Comparison of ENCODE assay signal across 21 cellular contexts in the genomic region with DNA sequence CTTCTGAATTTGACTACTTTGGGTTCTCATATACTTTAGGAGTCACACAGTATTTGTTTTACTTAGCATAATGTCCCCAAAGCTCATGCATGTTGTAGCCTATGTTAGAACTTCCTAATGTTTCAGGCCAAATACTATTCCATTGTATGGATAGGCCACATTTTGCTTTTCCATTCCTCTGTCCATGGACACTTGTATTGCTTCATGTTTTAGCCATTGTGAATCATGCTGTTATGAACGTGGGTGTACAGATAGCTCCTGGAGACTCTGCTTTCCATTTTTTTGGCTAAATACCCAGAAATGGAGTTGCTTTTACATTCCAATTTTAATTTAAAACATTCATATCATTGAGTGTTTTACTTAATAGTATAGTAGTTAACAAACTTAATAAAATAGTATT. TPM values are rescaled to one million over a fixed set of nuclear protein-coding genes. Genes with fewer than 3 reads are reported as not detected.
"Had no signal": no experiment of that assay in that cellular context is flagged by ENCODE, and none has a peak within 500 bp of the region (broad histone marks: within the 10 kb centered on the region; RNA-seq: fewer than 3 reads in every experiment).

No MANE protein-coding gene starts in this region.

- H3K27me3 ChIP-seq: sigmoid colon, upper lobe of right lung had no signal

- ATAC-seq: activated naive CD4-positive, alpha-beta T cell treated with anti-CD3 and anti-CD28 coated beads, Interleukin-2, amount 50 U/mL, for 72 hours; esophagus mucosa; lower lobe of right lung; stimulated activated naive B cell treated with anti-CD40 and anti-IgM and Interleukin-4, amounts not matched to agents 10 μg/mL and 1 μg/mL and 100 μg/mL, for 72 hours; upper lobe of right lung had no signal

- H3K4me1 ChIP-seq: lower lobe of right lung, upper lobe of right lung had no signal

- H3K4me3 ChIP-seq: lower lobe of right lung, sigmoid colon, upper lobe of right lung had no signal

- H3K27ac ChIP-seq: lower lobe of right lung, sigmoid colon, upper lobe of right lung, WERI-Rb-1 had no signal

- H3K9me3 ChIP-seq: lower lobe of right lung, sigmoid colon, upper lobe of right lung had no signal

- DNase-seq: activated CD4-positive, alpha-beta T cell treated with anti-CD3 and anti-CD28 coated beads, Interleukin-2, amount 50 U/mL, for 48 hours; activated gamma-delta T cell treated with Interleukin-2 at 50 U/mL for 16 hours; activated T-cell treated with anti-CD3 and anti-CD28 coated beads for 4 hours; effector CD4-positive, alpha-beta T cell; foreskin melanocyte; glutamatergic neuron; hippocampal formation; lower lobe of right lung; nucleus accumbens; posterior cingulate gyrus; sigmoid colon; stimulated activated naive B cell treated with anti-CD40 and anti-IgM and Interleukin-4, amounts not matched to agents 10 μg/mL and 1 μg/mL and 100 μg/mL, for 72 hours; upper lobe of right lung; WERI-Rb-1 had no signal

RNA-seq across cellular contexts. Expression of gene HTT-AS, which starts 54.6 kb away (rescaled TPM):
- total RNA-seq: activated naive CD4-positive, alpha-beta T cell treated with anti-CD3 and anti-CD28 coated beads, Interleukin-2, amount 50 U/mL, for 72 hours; activated T-helper 1 cell treated with anti-CD3 and anti-CD28 coated beads, Interleukin-12 subunit alpha, Interleukin-12 subunit beta, Interleukin-2, Interleukin-4 antibody, amounts not matched to agents 30 ng/mL and 10 ng/mL and 1 ng/mL, durations not matched to agents 14 hours and 24 hours and 36 hours; esophagus mucosa; lower lobe of right lung; renal cortical epithelial cell; sigmoid colon; T-helper 1 cell treated with Interleukin-12 subunit alpha and Interleukin-12 subunit beta and Interleukin-4 antibody, amounts not matched to agents 30 ng/mL and 1 ng/mL, for 36 hours; upper lobe of right lung had no signal
- polyA plus RNA-seq: keratinocyte, sigmoid colon, thymus had no signal
